ENCODE assay signal across 28 cellular contexts in genomic region chr19:567296-567900, GRCh38. TPM values are rescaled to one million over a fixed set of nuclear protein-coding genes. Genes with fewer than 3 reads are reported as not detected.
DNase-seq lines count a peak whose midpoint lies in the region; ATAC-seq and TF ChIP-seq lines count a peak whose summit lies in the region.
"Had no signal": no experiment of that assay in that cellular context is flagged by ENCODE, and none has a peak within 500 bp of the region (broad histone marks: within the 10 kb centered on the region; RNA-seq: fewer than 3 reads in every experiment).

No MANE protein-coding gene starts in this region.

- H3K4me1 Mint-ChIP-seq in neural crest cell = peaks cover 29% of the 10 kb centered on the region
- peaks cover 22% of the 10 kb centered on the region for H3K4me1 Mint-ChIP-seq in type B pancreatic cell (ENCODE audit: unreplicated experiment)

- H3K27ac Mint-ChIP-seq in neural crest cell (ENCODE audit: unreplicated experiment) (peak overlapping the region; percentile 43), type B pancreatic cell (no peak overlapping the region)
- H3K27ac Mint-ChIP-seq: activated naive CD4-positive, alpha-beta T cell treated with anti-CD3 and anti-CD28 coated beads for 36 hours; CD8-positive, alpha-beta T cell; endodermal cell had no signal

- no peak for TF ChIP-seq POLR2A in NB4 (IDR thresholded peaks at IDR 0.05; ENCODE audit: extremely low read depth, insufficient read length)

- no peaks in the 10 kb centered on the region for H4K20me1 ChIP-seq in hepatocyte (ENCODE audit: insufficient read depth, poor library complexity, severe bottlenecking)

- H2AFZ ChIP-seq in hepatocyte = no peak overlapping the region

- peaks cover 5% of the 10 kb centered on the region for H3K4me1 ChIP-seq in hepatocyte (ENCODE audit: insufficient read depth)
- H3K4me1 ChIP-seq: colonic mucosa had no signal

- peaks cover 2% of the 10 kb centered on the region for H3K9me3 Mint-ChIP-seq in neural crest cell
- peaks cover 2% of the 10 kb centered on the region for H3K9me3 Mint-ChIP-seq in type B pancreatic cell
- H3K9me3 Mint-ChIP-seq: activated naive CD4-positive, alpha-beta T cell treated with anti-CD3 and anti-CD28 coated beads for 36 hours; activated T-cell treated with anti-CD3 and anti-CD28 coated beads, Interleukin-2, amount 50 U/mL, for 4 hours; CD8-positive, alpha-beta T cell had no signal

- H3K4me3 ChIP-seq in NB4 (ENCODE audit: low read depth, low read length) (peak overlapping the region; percentile 69), hepatocyte (no peak overlapping the region)
- H3K4me3 ChIP-seq: colonic mucosa, esophagus squamous epithelium, gastrocnemius medialis, thoracic aorta had no signal

- TF ChIP-seq CTCF in NB4 (IDR thresholded peaks at IDR 0.05; ENCODE audit: low read depth, low read length) = no peak
- no peak for TF ChIP-seq CTCF in hepatocyte (IDR thresholded peaks at IDR 0.05; ENCODE audit: poor library complexity)
- TF ChIP-seq CTCF in neural crest cell (conservative IDR thresholded peaks at IDR 0.05) = no peak
- TF ChIP-seq CTCF in type B pancreatic cell (conservative IDR thresholded peaks at IDR 0.05) = no peak

- H3K27me3 Mint-ChIP-seq in neural crest cell (ENCODE audit: low read depth) = peaks cover 16% of the 10 kb centered on the region
- H3K27me3 Mint-ChIP-seq in type B pancreatic cell = peaks cover 10% of the 10 kb centered on the region

- peak overlapping the region; percentile 63 for H3K4me2 ChIP-seq in hepatocyte

- H3K9me2 ChIP-seq in hepatocyte (replicated peaks; ENCODE audit: insufficient read depth) = no peaks in the 10 kb centered on the region

- ATAC-seq in HG03039 (IDR thresholded peaks at IDR 0.05; ENCODE audit: unreplicated experiment) = no peak
- ATAC-seq: activated T-cell treated with anti-CD3 and anti-CD28 coated beads, Interleukin-2, amount 50 U/mL, for 4 hours; CD8-positive, alpha-beta T cell; gastrocnemius medialis; SK-N-SH treated with all-trans-retinoic acid at 6 μM for 48 hours had no signal

- no peaks in the 10 kb centered on the region for H3K9me3 ChIP-seq in hepatocyte (ENCODE audit: low read depth)
- H3K9me3 ChIP-seq: colonic mucosa, esophagus squamous epithelium, gastrocnemius medialis, thoracic aorta had no signal

- WGBS in hepatocyte (ENCODE audit: low lambda C conversion rate, missing lambda C conversion rate) = 91% methylated on average over 12 of the region's 22 CpGs

- no peaks in the 10 kb centered on the region for H3K36me3 ChIP-seq in hepatocyte (replicated peaks; ENCODE audit: insufficient read depth, low read depth)
- H3K36me3 ChIP-seq: colonic mucosa, esophagus squamous epithelium, gastrocnemius medialis, thoracic aorta had no signal

- H3K36me3 Mint-ChIP-seq in neural crest cell (ENCODE audit: low read depth) = peaks cover 20% of the 10 kb centered on the region
- H3K36me3 Mint-ChIP-seq in type B pancreatic cell = peaks cover 7% of the 10 kb centered on the region
- H3K36me3 Mint-ChIP-seq: CD8-positive, alpha-beta T cell had no signal

- DNase-seq in NB4 (ENCODE audit: low read depth) (peak; percentile 38), hepatocyte (ENCODE audit: low spot score) (no peak), neural crest cell (ENCODE audit: low read depth, low spot score) (no peak), type B pancreatic cell (ENCODE audit: extremely low spot score, unreplicated experiment) (no peak), NCI-H2107 treated with DMSO at 0.1 percent for 48 hours (lab: John Stamatoyannopoulos, UW; ENCODE audit: unreplicated experiment) (no peak), NOMO-1 (lab: John Stamatoyannopoulos, UW; ENCODE audit: unreplicated experiment in 2 of 2) (no peak)
- DNase-seq: activated CD4-positive, alpha-beta T cell treated with anti-CD3 and anti-CD28 coated beads for 4 hours; activated naive CD4-positive, alpha-beta T cell treated with anti-CD3 and anti-CD28 coated beads for 36 hours; activated T-cell treated with anti-CD3 and anti-CD28 coated beads, Interleukin-2, amount 50 U/mL, for 4 hours; amniotic stem cell; CD8-positive, alpha-beta T cell; colonic mucosa; endodermal cell; esophagus squamous epithelium; gastrocnemius medialis; KG1; NCI-H1694; NCI-H2171 treated with DMSO at 0.1 percent for 48 hours; NCI-H526; stimulated activated CD4-positive, alpha-beta T cell treated with anti-CD3 and anti-CD28 coated beads, Interleukin-12 subunit alpha, Interleukin-12 subunit beta, amount 100 ng/mL, for 4 hours; stimulated activated CD4-positive, alpha-beta T cell treated with anti-CD3 and anti-CD28 coated beads, Interleukin-4, amount 100 ng/mL, for 24 hours; stimulated activated naive CD4-positive, alpha-beta T cell; T-helper 2 cell had no signal

- H3K27me3 ChIP-seq in hepatocyte = no peaks in the 10 kb centered on the region
- H3K27me3 ChIP-seq: colonic mucosa, esophagus squamous epithelium had no signal

- no peaks in the 10 kb centered on the region for H3K79me2 ChIP-seq in hepatocyte

- H3K4me3 Mint-ChIP-seq in neural crest cell (peak overlapping the region; percentile 18), type B pancreatic cell (peak overlapping the region; percentile 1)
- H3K4me3 Mint-ChIP-seq: activated naive CD4-positive, alpha-beta T cell treated with anti-CD3 and anti-CD28 coated beads for 36 hours; activated T-cell treated with anti-CD3 and anti-CD28 coated beads, Interleukin-2, amount 50 U/mL, for 4 hours; CD8-positive, alpha-beta T cell; endodermal cell had no signal

- H3K27ac ChIP-seq in hepatocyte = peak overlapping the region; percentile 85
- H3K27ac ChIP-seq: colonic mucosa, esophagus squamous epithelium, gastrocnemius medialis, thoracic aorta had no signal

RNA-seq across cellular contexts. Expression of gene BSG, which starts 5.0 kb away (rescaled TPM):
- total RNA-seq in hepatocyte (509 and 545 TPM in 2 replicates), neural crest cell (564 and 613 TPM in 2 replicates), type B pancreatic cell (ENCODE audit: low replicate concordance) (497 and 522 TPM in 2 replicates)
- polyA plus RNA-seq in hepatocyte = 1,282 and 1,292 TPM in 2 replicates

RNA-seq across cellular contexts. Expression of gene HCN2, which starts 22.3 kb away (rescaled TPM):
- 0.30 and 0.44 TPM in 2 replicates for total RNA-seq in hepatocyte
- 0.16 and 0.21 TPM in 2 replicates for polyA plus RNA-seq in hepatocyte
- total RNA-seq in neural crest cell = 0.71 and 0.84 TPM in 2 replicates
- 1.4 and 1.9 TPM in 2 replicates for total RNA-seq in type B pancreatic cell (ENCODE audit: low replicate concordance)
- total RNA-seq: thoracic aorta had no signal

RNA-seq across cellular contexts. Expression of gene GZMM, which starts 23.5 kb away (rescaled TPM):
- total RNA-seq in hepatocyte (not detected in 2 replicates), neural crest cell (not detected in 2 replicates), type B pancreatic cell (ENCODE audit: low replicate concordance) (0.34 TPM in 1 of 2 replicates, not detected in the other)
- polyA plus RNA-seq in hepatocyte = not detected in 2 replicates
- total RNA-seq: HT1080, myocyte had no signal

RNA-seq across cellular contexts. Expression of gene CDC34, which starts 35.8 kb away (rescaled TPM):
- total RNA-seq in hepatocyte (89.9 and 105 TPM in 2 replicates), neural crest cell (106 and 111 TPM in 2 replicates), type B pancreatic cell (ENCODE audit: low replicate concordance) (93.0 and 95.0 TPM in 2 replicates)
- polyA plus RNA-seq in hepatocyte = 196 and 197 TPM in 2 replicates
